8 cellular contexts compared by ENCODE assay signal in genomic region chr6:37344308-37344707, GRCh38.
"Had no signal": no experiment of that assay in that cellular context is flagged by ENCODE, and none has a peak within 500 bp of the region (broad histone marks: within the 10 kb centered on the region; RNA-seq: fewer than 3 reads in every experiment).

No MANE protein-coding gene starts in this region.

- H3K4me3 ChIP-seq: GM23248, HAP-1 had no signal

- H3K27ac Mint-ChIP-seq: IgD-negative memory B cell had no signal

- H3K27ac ChIP-seq: GM23248, HL-60 had no signal

- DNase-seq: GM23248, GOT3, H7, KG1 had no signal

- H2AFZ ChIP-seq: GM23248 had no signal

- H3K4me1 Mint-ChIP-seq: IgD-negative memory B cell had no signal

- H3K4me1 ChIP-seq: HAP-1 had no signal

- H3K9ac ChIP-seq: GM23248 had no signal

- H3K36me3 ChIP-seq: HAP-1 had no signal

- FAIRE-seq: HepG2 had no signal
